3 cellular contexts compared by ENCODE assay signal in the genomic region with DNA sequence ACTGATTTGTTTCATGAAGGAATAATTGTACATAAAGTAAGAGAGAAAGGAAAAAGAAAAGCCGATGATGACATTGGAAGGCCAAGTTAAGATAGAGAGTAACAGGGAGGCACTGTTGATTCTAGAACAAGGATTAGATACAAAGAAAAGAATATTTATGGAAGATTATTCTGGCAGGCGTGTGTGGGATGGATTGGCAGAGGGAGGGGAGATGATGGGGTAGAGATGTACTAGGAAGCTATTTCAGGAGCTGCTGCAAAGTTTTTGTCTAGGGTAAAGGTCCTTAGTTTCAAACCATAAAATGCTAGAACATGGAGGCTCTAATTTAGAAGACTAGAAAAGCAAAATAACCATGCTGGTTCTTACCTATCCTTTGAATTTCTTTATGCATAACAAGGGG.
"Had no signal": no experiment of that assay in that cellular context is flagged by ENCODE, and none has a peak within 500 bp of the region (broad histone marks: within the 10 kb centered on the region; RNA-seq: fewer than 3 reads in every experiment).

No MANE protein-coding gene starts in this region.

- H3K4me3 ChIP-seq: GM12878 had no signal

- ATAC-seq: GM12878 had no signal

- DNase-seq: GDM1, GF-D8 had no signal
